ENCODE assay signal across 17 cellular contexts in the genomic region with DNA sequence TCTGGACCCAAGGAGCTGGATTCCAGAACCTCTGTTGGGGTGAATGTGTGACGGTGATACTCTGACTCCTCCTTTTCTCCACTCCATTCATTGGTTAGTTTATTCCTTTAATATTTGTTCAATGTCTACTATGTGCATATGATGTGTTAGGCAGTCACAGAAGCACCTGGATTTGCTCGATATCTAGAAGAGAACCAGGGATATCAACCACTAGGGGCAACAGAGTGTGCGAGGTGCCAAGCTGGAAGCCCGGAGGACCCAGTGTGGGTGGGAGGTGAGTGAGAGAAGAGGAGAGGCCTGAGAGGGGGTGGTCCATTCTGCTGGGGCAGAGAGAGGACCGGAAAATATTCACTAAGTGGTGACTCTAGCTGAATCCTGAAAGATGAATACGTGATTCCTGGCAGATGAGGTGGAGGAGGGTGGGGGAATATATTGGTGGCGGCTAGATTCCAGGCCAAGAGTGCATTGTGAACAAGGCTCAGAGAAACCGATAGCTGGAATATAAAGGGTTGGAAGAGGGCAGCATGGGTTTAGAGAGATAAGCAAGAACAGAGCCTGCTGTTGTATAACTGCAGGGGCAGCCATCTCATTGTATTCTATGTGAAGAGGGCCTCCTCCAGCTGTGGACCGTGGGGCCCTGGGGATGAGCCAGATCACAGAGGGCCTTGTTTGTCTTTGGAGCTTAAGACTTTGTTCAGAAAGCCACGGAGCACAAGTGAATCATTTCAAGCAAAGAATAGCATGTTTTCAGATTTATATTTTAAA. TPM values are rescaled to one million over a fixed set of nuclear protein-coding genes. Genes with fewer than 3 reads are reported as not detected.
A peak's percentile ranks its signal among the peaks of the same experiment; 100 is the strongest.
DNase-seq lines count a peak whose midpoint lies in the region; ATAC-seq and TF ChIP-seq lines count a peak whose summit lies in the region.
"Had no signal": no experiment of that assay in that cellular context is flagged by ENCODE, and none has a peak within 500 bp of the region (broad histone marks: within the 10 kb centered on the region; RNA-seq: fewer than 3 reads in every experiment).

No MANE protein-coding gene starts in this region.

- intact Hi-C loops in stomach (cut with DNase I; ENCODE audit: low total_unique reads): loop anchor here (5.0 to 10.0 kb wide), 2 partner anchors 137 to 260 kb away; no protein-coding TSS in a partner anchor
- intact Hi-C loops in CD4-positive, alpha-beta T cell (cut with DNase I, micrococcal nuclease): loop anchor here (5.0 to 10.0 kb wide), 4 partner anchors 690 to 820 kb away; no protein-coding TSS in a partner anchor

- H3K9me3 Mint-ChIP-seq in activated T-cell treated with anti-CD3 and anti-CD28 coated beads, Interleukin-2, amount 50 U/mL, for 72 hours: no peaks in the 10 kb centered on the region
- no peaks in the 10 kb centered on the region for H3K9me3 Mint-ChIP-seq in CD4-positive, alpha-beta T cell
- H3K9me3 Mint-ChIP-seq: activated naive CD4-positive, alpha-beta T cell treated with anti-CD3 and anti-CD28 coated beads, Interleukin-2, amount 50 U/mL, for 72 hours; T-cell had no signal

- H3K9ac ChIP-seq in trophoblast cell (ENCODE audit: low read length): no peak overlapping the region

- peak overlapping the region; percentile 11 for H3K4ac ChIP-seq in trophoblast cell (ENCODE audit: low read depth, low read length)

- H3K79me2 ChIP-seq in trophoblast cell (ENCODE audit: control insufficient read depth, insufficient read depth, low read length, poor library complexity): peaks cover 3% of the 10 kb centered on the region

- no peak overlapping the region for H2AFZ ChIP-seq in trophoblast cell (ENCODE audit: insufficient read depth, low read length, poor library complexity)

- no peak overlapping the region for H3K27ac Mint-ChIP-seq in activated T-cell treated with anti-CD3 and anti-CD28 coated beads, Interleukin-2, amount 50 U/mL, for 72 hours
- H3K27ac Mint-ChIP-seq in CD4-positive, alpha-beta T cell: no peak overlapping the region
- H3K27ac Mint-ChIP-seq: activated naive CD4-positive, alpha-beta T cell treated with anti-CD3 and anti-CD28 coated beads, Interleukin-2, amount 50 U/mL, for 72 hours; T-cell had no signal

- H3K9me3 ChIP-seq in trophoblast cell (ENCODE audit: insufficient read depth, low read depth, low read length) (no peaks in the 10 kb centered on the region), stomach (no peaks in the 10 kb centered on the region)
- H3K9me3 ChIP-seq in CD4-positive, alpha-beta T cell (ENCODE audit: control insufficient read depth, low read length): no peaks in the 10 kb centered on the region
- H3K9me3 ChIP-seq: neutrophil had no signal

- POLR2A ChIA-PET in CD4-positive, alpha-beta T cell (lab: Charles Lee): no interaction called here

- no peak overlapping the region for H4K8ac ChIP-seq in trophoblast cell (ENCODE audit: low read depth, low read length)

- no peak for TF ChIP-seq POLR2A in stomach (IDR thresholded peaks at IDR 0.05)

- peak overlapping the region; percentile 75 for H4K91ac ChIP-seq in trophoblast cell (ENCODE audit: low read depth, low read length)

- H3K27me3 ChIP-seq in foreskin keratinocyte (no peaks in the 10 kb centered on the region), trophoblast cell (ENCODE audit: insufficient read depth, low read length) (no peaks in the 10 kb centered on the region), stomach (no peaks in the 10 kb centered on the region)
- peaks cover 8% of the 10 kb centered on the region for H3K27me3 ChIP-seq in CD4-positive, alpha-beta T cell (ENCODE audit: control insufficient read depth, insufficient read depth, low read length)

- peaks cover 22% of the 10 kb centered on the region for H3K79me1 ChIP-seq in trophoblast cell (ENCODE audit: low read length)

- TF ChIP-seq CTCF in GM12872 (IDR thresholded peaks at IDR 0.05; ENCODE audit: insufficient read depth, low read depth, low read length): 0 out of 3 replicates have a peak, but pooled peaks have one; percentile 13
- TF ChIP-seq CTCF in foreskin keratinocyte (conservative IDR thresholded peaks at IDR 0.05): peak; percentile 12
- no peak for TF ChIP-seq CTCF in stomach (IDR thresholded peaks at IDR 0.05)
- TF ChIP-seq CTCF in CD4-positive, alpha-beta T cell (IDR thresholded peaks at IDR 0.05): no peak

- no peak for TF ChIP-seq EP300 in stomach (IDR thresholded peaks at IDR 0.05)

- H4K12ac ChIP-seq in trophoblast cell (ENCODE audit: low read depth, low read length): no peak overlapping the region

- CTCF ChIA-PET in CD4-positive, alpha-beta T cell (lab: Charles Lee): no interaction called here

- H3K4me1 ChIP-seq in foreskin keratinocyte: no peaks in the 10 kb centered on the region
- peaks cover 7 to 11% of the 10 kb centered on the region in 2 experiments for H3K4me1 ChIP-seq in trophoblast cell (ENCODE audit: control insufficient read depth in 1 of 2, insufficient read depth in 2 of 2, low read length in 2 of 2)
- peaks cover 0 to 10% (median 3%) of the 10 kb centered on the region in 4 donors for H3K4me1 ChIP-seq in stomach

- H3K27ac ChIP-seq in foreskin keratinocyte (no peak overlapping the region), trophoblast cell (ENCODE audit: low read depth, low read length) (no peak overlapping the region), stomach (no peak overlapping the region)
- no peak overlapping the region for H3K27ac ChIP-seq in CD4-positive, alpha-beta T cell (ENCODE audit: low read depth, low read length)
- H3K27ac ChIP-seq: neutrophil had no signal

- no peak for ATAC-seq in foreskin keratinocyte
- ATAC-seq in activated T-cell treated with anti-CD3 and anti-CD28 coated beads, Interleukin-2, amount 50 U/mL, for 72 hours (replicated peaks in 1 of 2): no peak
- no peak for ATAC-seq in CD4-positive, alpha-beta T cell (ENCODE audit: poor library complexity)
- ATAC-seq: activated naive CD4-positive, alpha-beta T cell treated with anti-CD3 and anti-CD28 coated beads, Interleukin-2, amount 50 U/mL, for 72 hours; left ventricle myocardium superior; PC-3; T-cell had no signal

- H3K4me3 Mint-ChIP-seq in activated T-cell treated with anti-CD3 and anti-CD28 coated beads, Interleukin-2, amount 50 U/mL, for 72 hours: no peak overlapping the region
- no peak overlapping the region for H3K4me3 Mint-ChIP-seq in CD4-positive, alpha-beta T cell
- H3K4me3 Mint-ChIP-seq: T-cell had no signal

- H2BK12ac ChIP-seq in trophoblast cell (ENCODE audit: low read length): peak overlapping the region; percentile 82

- WGBS in trophoblast cell (ENCODE audit: extremely low coverage, insufficient coverage, insufficient read length): no CpG with 5 or more reads among the region's 10 CpGs
- WGBS in stomach, 5 donors: 48 to 63% (median 58%) methylated on average over 10 of the region's 10 CpGs

- DNase-seq in RPMI7951 (ENCODE audit: low read depth): peak; percentile 48
- DNase-seq in foreskin keratinocyte: no peak
- peak in 1 of 2 donors; percentile 46 for DNase-seq in trophoblast cell
- no peak for DNase-seq in activated T-cell treated with anti-CD3 and anti-CD28 coated beads, Interleukin-2, amount 50 U/mL, for 72 hours
- no peak for DNase-seq in stomach
- DNase-seq in RKO (ENCODE audit: low spot score): no peak
- DNase-seq in CD4-positive, alpha-beta T cell: no peak
- DNase-seq: activated CD4-positive, CD25-positive, alpha-beta regulatory T cell; activated CD8-positive, alpha-beta memory T cell treated with anti-CD3 and anti-CD28 coated beads, Interleukin-2, amount 50 U/mL, for 48 hours; left ventricle myocardium superior; NCI-H1105; NCI-H345; PC-3; T-cell had no signal

- H3K36me3 ChIP-seq in trophoblast cell (ENCODE audit: control insufficient read depth in 1 of 2, insufficient read depth in 2 of 2, low read length in 2 of 2) (no peaks in the 10 kb centered on the region), stomach (no peaks in the 10 kb centered on the region)
- H3K36me3 ChIP-seq: neutrophil had no signal

- peak overlapping the region; percentile 43 for H2BK5ac ChIP-seq in trophoblast cell (ENCODE audit: low read depth, low read length, poor library complexity)

- no peak overlapping the region for H3K23ac ChIP-seq in trophoblast cell (ENCODE audit: low read length)

- H3K14ac ChIP-seq in trophoblast cell (ENCODE audit: low read length): peak overlapping the region; percentile 46

- peak overlapping the region; percentile 53 for H2AK5ac ChIP-seq in trophoblast cell (ENCODE audit: low read length)

- peaks cover 10% of the 10 kb centered on the region for H3K4me1 Mint-ChIP-seq in activated T-cell treated with anti-CD3 and anti-CD28 coated beads, Interleukin-2, amount 50 U/mL, for 72 hours (ENCODE audit: low read depth)
- H3K4me1 Mint-ChIP-seq in CD4-positive, alpha-beta T cell (ENCODE audit: low read depth): no peaks in the 10 kb centered on the region

- H3K36me3 Mint-ChIP-seq in activated T-cell treated with anti-CD3 and anti-CD28 coated beads, Interleukin-2, amount 50 U/mL, for 72 hours (ENCODE audit: insufficient read depth in 2 of 2): no peaks in the 10 kb centered on the region
- H3K36me3 Mint-ChIP-seq in CD4-positive, alpha-beta T cell (ENCODE audit: low read depth): no peaks in the 10 kb centered on the region
- H3K36me3 Mint-ChIP-seq: activated naive CD4-positive, alpha-beta T cell treated with anti-CD3 and anti-CD28 coated beads, Interleukin-2, amount 50 U/mL, for 72 hours; T-cell had no signal

- H3K4me3 ChIP-seq in trophoblast cell (ENCODE audit: low read depth, low read length): no peak overlapping the region
- no peak overlapping the region for H3K4me3 ChIP-seq in stomach

- H3K4me2 ChIP-seq in trophoblast cell (ENCODE audit: low read length): no peak overlapping the region

- H3K18ac ChIP-seq in trophoblast cell (ENCODE audit: low read length): no peak overlapping the region

- peaks cover 42% of the 10 kb centered on the region for H3K27me3 Mint-ChIP-seq in activated T-cell treated with anti-CD3 and anti-CD28 coated beads, Interleukin-2, amount 50 U/mL, for 72 hours (ENCODE audit: low read depth)
- H3K27me3 Mint-ChIP-seq in CD4-positive, alpha-beta T cell: peaks cover 21% of the 10 kb centered on the region

- peak overlapping the region; percentile 44 for H2BK120ac ChIP-seq in trophoblast cell (ENCODE audit: insufficient read depth, low read length, poor library complexity)

RNA-seq across cellular contexts. Expression of gene TIMP3, which starts 6.9 kb away (rescaled TPM):
- total RNA-seq in RPMI7951 (2014; rRNA removed; shearing (Covaris generic)): 544 and 593 TPM in 2 replicates
- total RNA-seq in foreskin keratinocyte (29.7 and 35.1 TPM in 2 replicates), stomach (100 to 1,000 TPM; 103 to 248 (median 212) TPM)
- polyA plus RNA-seq in foreskin keratinocyte (18.7 and 19.7 TPM in 2 replicates), stomach (10 to 100 TPM; 30.4 to 55.9 (median 39.4) TPM)
- polyA plus RNA-seq in trophoblast cell (2013): 973 and 1,084 TPM in 2 replicates
- under 1 TPM in 1 of 2 donors, not detected in 1; 0.07 TPM for total RNA-seq in activated T-cell treated with anti-CD3 and anti-CD28 coated beads, Interleukin-2, amount 50 U/mL, for 72 hours
- under 1 TPM in 1 of 2 experiments, not detected in 1; 0.06 TPM for total RNA-seq in CD4-positive, alpha-beta T cell
- total RNA-seq: activated naive CD4-positive, alpha-beta T cell treated with anti-CD3 and anti-CD28 coated beads, Interleukin-2, amount 50 U/mL, for 72 hours; PC-3 had no signal

Comparison
In these comparisons a context has a peak if more than half of its experiments do, and no peak if none do; other contexts are left out.
1. CTCF ChIP-seq: peak in GM12872 (single experiment) and foreskin keratinocyte (single experiment); none in stomach (0 of 7) and CD4-positive, alpha-beta T cell (single experiment).
2. RNA of gene TIMP3, which starts 6.9 kb away (total RNA-seq): 544 to 593 TPM in RPMI7951, 103 to 248 TPM in stomach and 29.7 to 35.1 TPM in foreskin keratinocyte; 0.07 TPM in activated T-cell treated with anti-CD3 and anti-CD28 coated beads, Interleukin-2, amount 50 U/mL, for 72 hours and 0.06 TPM in CD4-positive, alpha-beta T cell; every median in the first group is over 10 times any median in the second.